26 cellular contexts compared by ENCODE assay signal in the genomic region with DNA sequence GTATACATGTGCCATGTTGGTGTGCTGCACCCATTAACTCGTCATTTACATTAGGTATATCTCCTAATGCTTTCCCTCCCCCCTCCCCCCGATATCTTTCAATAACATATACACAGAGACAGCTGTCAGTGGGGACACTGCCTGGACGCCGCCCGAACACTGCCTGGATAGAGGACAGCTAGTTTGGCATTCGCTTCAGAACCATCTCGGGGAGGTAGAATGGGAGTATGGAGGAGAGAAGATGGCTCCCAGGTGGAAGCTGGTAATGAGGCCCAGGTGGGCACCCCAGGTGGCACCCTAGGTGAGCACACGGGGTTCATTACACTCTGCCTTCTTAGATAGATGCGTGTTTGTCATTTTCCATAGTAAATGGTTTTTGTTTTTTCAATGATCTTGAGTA. TPM values are rescaled to one million over a fixed set of nuclear protein-coding genes. Genes with fewer than 3 reads are reported as not detected.
"Had no signal": no experiment of that assay in that cellular context is flagged by ENCODE, and none has a peak within 500 bp of the region (broad histone marks: within the 10 kb centered on the region; RNA-seq: fewer than 3 reads in every experiment).

No MANE protein-coding gene starts in this region.

- H3K9me3 ChIP-seq: colonic mucosa, esophagus squamous epithelium, gastrocnemius medialis, heart right ventricle, left lung, lower lobe of right lung had no signal

- H3K4me3 ChIP-seq: colonic mucosa, esophagus squamous epithelium, gastrocnemius medialis, heart right ventricle, left lung, lower lobe of right lung had no signal

- H3K27me3 ChIP-seq: colonic mucosa had no signal

- H3K4me3 Mint-ChIP-seq: dendritic cell treated with granulocyte-macrophage colony-stimulating factor and Interleukin-4, amounts not matched to agents 40 ng/mL and 50 ng/mL, for 4 days; effector memory CD8-positive, alpha-beta T cell; endodermal cell had no signal

- H3K9me3 Mint-ChIP-seq: dendritic cell treated with granulocyte-macrophage colony-stimulating factor and Interleukin-4, amounts not matched to agents 40 ng/mL and 50 ng/mL, for 4 days; effector memory CD8-positive, alpha-beta T cell; endodermal cell had no signal

- H3K27ac ChIP-seq: colonic mucosa, epithelial cell of prostate, esophagus squamous epithelium, gastrocnemius medialis, heart right ventricle, left lung, lower lobe of right lung had no signal

- H3K36me3 ChIP-seq: colonic mucosa, esophagus squamous epithelium, gastrocnemius medialis, heart right ventricle, left lung, lower lobe of right lung had no signal

- H3K4me1 ChIP-seq: colonic mucosa had no signal

- DNase-seq: colonic mucosa; cortex of kidney; effector CD8-positive, alpha-beta T cell; effector memory CD8-positive, alpha-beta T cell; endodermal cell; erythroblast; esophagus squamous epithelium; foreskin fibroblast; foreskin melanocyte; gastrocnemius medialis; glutamatergic neuron; head of caudate nucleus; heart right ventricle; hippocampal formation; left cardiac atrium; left ventricle myocardium superior; lower lobe of right lung; mesendoderm; midbrain had no signal

- H3K27ac Mint-ChIP-seq: dendritic cell treated with granulocyte-macrophage colony-stimulating factor and Interleukin-4, amounts not matched to agents 40 ng/mL and 50 ng/mL, for 4 days; effector memory CD8-positive, alpha-beta T cell; endodermal cell had no signal

- ATAC-seq: effector memory CD8-positive, alpha-beta T cell; esophagus mucosa; gastrocnemius medialis; heart right ventricle; left cardiac atrium; left lung; left ventricle myocardium superior; lower lobe of right lung had no signal

RNA-seq across cellular contexts. Expression of a gene that starts 23.8 kb away (rescaled TPM):
- total RNA-seq: gastrocnemius medialis, lower leg skin, mononuclear cell had no signal
- polyA plus RNA-seq: keratinocyte had no signal
